Comparison of ENCODE assay signal across 9 cellular contexts in the genomic region with DNA sequence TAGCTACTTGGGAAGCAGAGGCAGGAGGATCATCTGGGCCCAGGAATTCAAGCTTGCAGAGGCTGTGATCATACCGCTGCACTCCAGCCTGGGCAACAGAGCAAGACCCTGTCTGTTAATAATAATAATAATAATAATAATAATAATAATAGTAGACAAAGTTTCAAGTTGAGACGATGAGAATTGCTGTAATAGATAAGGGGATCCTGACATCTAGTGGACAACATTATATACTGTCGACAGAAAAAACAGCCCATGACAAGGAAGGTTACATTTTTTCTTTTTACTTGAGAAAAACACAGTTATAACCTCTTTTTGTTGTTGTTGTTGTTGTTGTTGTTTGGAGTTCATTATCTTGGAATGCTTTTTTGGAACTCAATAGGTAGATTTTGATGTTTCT. TPM values are rescaled to one million over a fixed set of nuclear protein-coding genes. Genes with fewer than 3 reads are reported as not detected.
DNase-seq lines count a peak whose midpoint lies in the region; ATAC-seq and TF ChIP-seq lines count a peak whose summit lies in the region.
"Had no signal": no experiment of that assay in that cellular context is flagged by ENCODE, and none has a peak within 500 bp of the region (broad histone marks: within the 10 kb centered on the region; RNA-seq: fewer than 3 reads in every experiment).

No MANE protein-coding gene starts in this region.

- H3K4me3 ChIP-seq in Loucy (ENCODE audit: low read length, poor library complexity, severe bottlenecking) (no peak overlapping the region), kidney epithelial cell (ENCODE audit: low read depth, low read length) (no peak overlapping the region), aorta (ENCODE audit: low read length in 2 of 2) (no peak overlapping the region)
- H3K4me3 ChIP-seq: SJSA1 had no signal

- no peaks in the 10 kb centered on the region for H4K20me1 ChIP-seq in Loucy (ENCODE audit: insufficient read depth, low read length, poor library complexity, severe bottlenecking)

- H3K36me3 ChIP-seq in Loucy (ENCODE audit: insufficient read depth, low read length) (peaks cover 53% of the 10 kb centered on the region), kidney epithelial cell (ENCODE audit: control insufficient read depth, insufficient read depth, low read length) (no peaks in the 10 kb centered on the region), aorta (ENCODE audit: control insufficient read depth in 1 of 2, insufficient read depth in 2 of 2, low read length in 1 of 2) (peaks cover 3 to 7% of the 10 kb centered on the region in 2 donors)

- TF ChIP-seq CTCF in Loucy (conservative IDR thresholded peaks at IDR 0.05; ENCODE audit: low read length) (peak; percentile 57), kidney epithelial cell (IDR thresholded peaks at IDR 0.05; ENCODE audit: insufficient read depth, low read length, poor library complexity, severe bottlenecking) (peak; percentile 39)

- no peaks in the 10 kb centered on the region for H3K79me2 ChIP-seq in Loucy (ENCODE audit: insufficient read depth, low read length)

- 24 to 30% methylated on average over 3 of the region's 3 CpGs for WGBS in aorta, 2 donors

- H3K4me1 ChIP-seq in Loucy (ENCODE audit: insufficient read depth, low read length, poor library complexity, severe bottlenecking), result no peaks in the 10 kb centered on the region
- peaks cover 0 to 2% of the 10 kb centered on the region in 2 donors for H3K4me1 ChIP-seq in aorta (ENCODE audit: control insufficient read depth in 1 of 2, insufficient read depth in 2 of 2, low read length in 2 of 2)
- H3K4me1 ChIP-seq: SJSA1 had no signal

- H3K9me3 ChIP-seq in Loucy (ENCODE audit: insufficient read depth, low read depth, low read length) (no peaks in the 10 kb centered on the region), aorta (ENCODE audit: control insufficient read depth, low read length) (no peaks in the 10 kb centered on the region)
- H3K9me3 ChIP-seq: SJSA1 had no signal

- intact Hi-C loops in aorta (cut with DNase I), result loop anchor here (5.0 to 10.0 kb wide), 3 partner anchors 132 to 449 kb away; partner anchors contain the start of gene GNPDA1 (in 1 of the 2)

- ATAC-seq in aorta (ENCODE audit: low FRiP score) (peak; percentile 50), HG03354 (IDR thresholded peaks at IDR 0.05; ENCODE audit: poor library complexity, severe bottlenecking, unreplicated experiment) (no peak), GM21723 (IDR thresholded peaks at IDR 0.05; ENCODE audit: unreplicated experiment) (no peak)

- DNase-seq in EH (ENCODE audit: low read depth) (peak; percentile 55), astrocyte of the hippocampus (ENCODE audit: low read depth, low spot score) (peak; percentile 55), kidney epithelial cell (ENCODE audit: low read depth) (no peak), aorta (no peak), HK-2 (ENCODE audit: unreplicated experiment) (no peak)

- no peak overlapping the region for H3K27ac ChIP-seq in aorta (ENCODE audit: low read depth in 1 of 2, low read length in 2 of 2)
- H3K27ac ChIP-seq: SJSA1 had no signal

- H3K4me2 ChIP-seq in Loucy (ENCODE audit: low read depth, low read length, poor library complexity, severe bottlenecking), result no peak overlapping the region

- no peak overlapping the region for H2AFZ ChIP-seq in Loucy (ENCODE audit: low read length)

- H3K27me3 ChIP-seq in Loucy (ENCODE audit: insufficient read depth, low read length, poor library complexity, severe bottlenecking) (no peaks in the 10 kb centered on the region), kidney epithelial cell (ENCODE audit: control insufficient read depth, insufficient read depth, low read length) (no peaks in the 10 kb centered on the region), aorta (ENCODE audit: control insufficient read depth in 1 of 2, insufficient read depth in 2 of 2, low read length in 1 of 2) (no peaks in the 10 kb centered on the region)
- H3K27me3 ChIP-seq: SJSA1 had no signal

- no peaks in the 10 kb centered on the region for H3K9me2 ChIP-seq in Loucy (replicated peaks; ENCODE audit: low read depth, low read length)

- H3K9ac ChIP-seq in Loucy (ENCODE audit: low read depth, low read length, poor library complexity, severe bottlenecking), result no peak overlapping the region

- H3F3A ChIP-seq in Loucy (ENCODE audit: low read depth), result no peaks in the 10 kb centered on the region

RNA-seq across cellular contexts. Expression of gene NDFIP1, which starts 35.3 kb away (rescaled TPM):
- total RNA-seq in kidney epithelial cell (52.1 and 54.3 TPM in 2 replicates), aorta (100 to 1,000 TPM in 1 of 2 donors, 10 to 100 TPM in 1; 93.7 to 120 TPM)
- 10 to 100 TPM; 45.0 to 63.4 TPM for polyA plus RNA-seq in aorta

Comparison
In these comparisons a context has a peak if more than half of its experiments do, and no peak if none do; other contexts are left out.
1. DNase-seq: peak in EH (single experiment) and astrocyte of the hippocampus (single experiment); none in kidney epithelial cell (single experiment), aorta (0 of 2) and HK-2 (single experiment).